In the genomic region with DNA sequence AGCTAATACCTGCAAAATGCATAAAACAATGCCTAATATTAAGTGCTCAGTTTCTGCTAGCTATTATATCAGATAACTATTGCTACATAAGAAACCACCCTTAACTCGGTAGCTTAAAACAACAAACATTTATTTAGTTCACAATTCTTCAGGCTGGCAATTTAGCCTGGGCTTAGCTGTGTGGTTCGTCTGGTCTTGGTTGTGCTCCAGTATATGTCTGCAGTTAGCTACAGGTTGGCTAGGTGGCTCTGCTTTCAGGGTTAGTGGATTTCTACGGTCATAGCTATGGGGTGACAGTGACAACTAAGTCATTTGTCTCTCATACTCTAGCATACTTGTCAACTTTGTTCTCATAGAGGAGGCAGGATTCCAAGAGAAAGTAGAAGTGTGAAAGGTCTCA, we compare ENCODE assay signal across 33 cellular contexts.
DNase-seq lines count a peak whose midpoint lies in the region; ATAC-seq, FAIRE-seq and TF ChIP-seq lines count a peak whose summit lies in the region.
"Had no signal": no experiment of that assay in that cellular context is flagged by ENCODE, and none has a peak within 500 bp of the region (broad histone marks: within the 10 kb centered on the region; RNA-seq: fewer than 3 reads in every experiment).

No MANE protein-coding gene starts in this region.

- in situ Hi-C loops in HepG2 (cut with HindIII; ENCODE audit: extremely low pct_ligation_motif_present, low pct_unique_long_range_greater_than_20kb): no loop called here

- H3K4me3 ChIP-seq in HepG2 (replicated peaks in 1 of 3; ENCODE audit: insufficient read depth in 1 of 3, low read depth in 2 of 3, low read length in 3 of 3): no peak overlapping the region
- no peak overlapping the region for H3K4me3 ChIP-seq in right lobe of liver
- no peak overlapping the region for H3K4me3 ChIP-seq in PC-3 (ENCODE audit: low read length)
- H3K4me3 ChIP-seq: A549; BLaER1; BLaER1 treated with 17β-estradiol and CSF1 and Interleukin-3, amounts not matched to agents 10 nM and 100 nM had no signal

- H3K4me1 ChIP-seq in HepG2 (ENCODE audit: insufficient read depth, low read length): no peaks in the 10 kb centered on the region
- no peaks in the 10 kb centered on the region for H3K4me1 ChIP-seq in right lobe of liver
- H3K4me1 ChIP-seq in PC-3 (ENCODE audit: insufficient read depth, low read length): no peaks in the 10 kb centered on the region
- H3K4me1 ChIP-seq: A549, BE2C, BLaER1 had no signal

- H3K36me3 ChIP-seq in HepG2 (replicated peaks in 1 of 2; ENCODE audit: control insufficient read depth in 1 of 2, insufficient read depth in 2 of 2, low read length in 2 of 2) (no peaks in the 10 kb centered on the region), right lobe of liver (no peaks in the 10 kb centered on the region), PC-3 (ENCODE audit: low read depth, low read length) (peaks cover 5% of the 10 kb centered on the region; the same call in 1 of the 2 replicates)
- H3K36me3 ChIP-seq: BE2C; BLaER1; BLaER1 treated with 17β-estradiol and CSF1 and Interleukin-3, amounts not matched to agents 10 nM and 100 nM had no signal

- H3K27ac ChIP-seq in HepG2 (ENCODE audit: extremely low read length, insufficient read depth, low read length) (no peak overlapping the region), right lobe of liver (no peak overlapping the region), PC-3 (ENCODE audit: low read length) (no peak overlapping the region)
- H3K27ac ChIP-seq: 22Rv1; A549; BLaER1; BLaER1 treated with 17β-estradiol and CSF1 and Interleukin-3, amounts not matched to agents 10 nM and 100 nM; C4-2B had no signal

- H3K4me2 ChIP-seq in HepG2 (ENCODE audit: low read depth, low read length) (no peak overlapping the region), PC-3 (ENCODE audit: low read length) (no peak overlapping the region)
- H3K4me2 ChIP-seq: A549, BLaER1 had no signal

- POLR2A ChIA-PET in HepG2 (lab: Yijun Ruan, JAX): no interaction called here
- POLR2A ChIA-PET in PC-3 (lab: Charles Lee; ENCODE audit: unreplicated experiment): no interaction called here

- BruUV-seq in HepG2 (replicated peaks; lab: Mats Ljungman, UMichigan) (no TSS peak), PC-3 (replicated peaks; lab: Mats Ljungman, UMichigan) (no TSS peak)

- H3K9me3 ChIP-seq in HepG2 (ENCODE audit: low read length) (peaks cover 7% of the 10 kb centered on the region; the same call in 1 of the 2 replicates), right lobe of liver (no peaks in the 10 kb centered on the region), PC-3 (ENCODE audit: low read length) (peaks cover 10% of the 10 kb centered on the region)
- H3K9me3 ChIP-seq: BE2C had no signal

- CTCF ChIA-PET in HepG2 (lab: Yijun Ruan, JAX; ENCODE audit: low intra/inter-chr PET ratio, low total read pairs): no interaction called here
- CTCF ChIA-PET in PC-3 (lab: Charles Lee): interaction anchor here (1.3 kb wide), 1 partner anchor 61 kb away, joined by 4 read pairs; no protein-coding TSS in a partner anchor

- TF ChIP-seq POLR2A in HepG2 (IDR thresholded peaks at IDR 0.05; ENCODE audit: insufficient read depth in 1 of 2, low read depth in 2 of 2, low read length in 2 of 2): no peak
- TF ChIP-seq POLR2A in right lobe of liver (IDR thresholded peaks at IDR 0.05): no peak

- no peaks in the 10 kb centered on the region for H3K9me2 ChIP-seq in PC-3 (replicated peaks; ENCODE audit: low read length)

- H3F3A ChIP-seq in PC-3 (ENCODE audit: low read length, unreplicated experiment): no peaks in the 10 kb centered on the region

- no peak for FAIRE-seq in HepG2 (lab: Jason Lieb, UNC)
- FAIRE-seq in HTR-8/SVneo (lab: Jason Lieb, UNC): peak; percentile 55
- FAIRE-seq: A204.1, D721Med had no signal

- no peak for TF ChIP-seq CTCF in HepG2 (CRISPR knock-in tag; IDR thresholded peaks at IDR 0.05)
- TF ChIP-seq CTCF in right lobe of liver (IDR thresholded peaks at IDR 0.05): no peak
- 0 out of 2 replicates have a peak, but pooled peaks have one; percentile 13 for TF ChIP-seq CTCF in PC-3 (conservative IDR thresholded peaks at IDR 0.05; ENCODE audit: low read depth, low read length)

- TF ChIP-seq EP300 in HepG2 (IDR thresholded peaks at IDR 0.05; ENCODE audit: low read depth in 2 of 2, low read length in 2 of 2) (no peak), HepG2 (CRISPR knock-in tag; IDR thresholded peaks at IDR 0.05; ENCODE audit: borderline replicate concordance) (no peak)

- DNase-seq in HepG2 (ENCODE audit: low spot score) (no peak), right lobe of liver (no peak), HTR-8/SVneo (ENCODE audit: insufficient read length, low spot score) (no peak), PC-3 (no peak), NCI-H226 (no peak)
- DNase-seq in activated CD4-positive, CD25-positive, alpha-beta regulatory T cell treated with anti-CD3 and anti-CD28 coated beads, Interleukin-2, amount 50 U/mL, for 72 hours: no peak
- DNase-seq: 8988T; ACHN; AML-193; BE2C; C1 segment of cervical spinal cord; Caco-2; Calu3; CD4-positive, alpha-beta memory T cell; CD4-positive, alpha-beta T cell; CD4-positive, CD25-positive, alpha-beta regulatory T cell; CD8-positive, alpha-beta memory T cell; CD8-positive, alpha-beta T cell; COR-L47; DMS 273 treated with DMSO at 0.1 percent for 48 hours; DMS153; DMS53; DMS79; DMS79 treated with DMSO at 0.1 percent for 48 hours; DND-41; EL had no signal

- H3K79me2 ChIP-seq in HepG2 (ENCODE audit: insufficient read depth, low read length): no peaks in the 10 kb centered on the region
- no peaks in the 10 kb centered on the region for H3K79me2 ChIP-seq in PC-3 (ENCODE audit: low read length)

- ATAC-seq in HepG2: no peak
- ATAC-seq in right lobe of liver: no peak
- no peak for ATAC-seq in PC-3
- ATAC-seq: A549; CD8-positive, alpha-beta T cell had no signal

- H3K9ac ChIP-seq in HepG2 (ENCODE audit: insufficient read depth, low read depth, low read length): no peak overlapping the region
- H3K9ac ChIP-seq in PC-3 (ENCODE audit: low read length): no peak overlapping the region
- H3K9ac ChIP-seq: BLaER1; BLaER1 treated with 17β-estradiol and CSF1 and Interleukin-3, amounts not matched to agents 10 nM and 100 nM had no signal

- no peak overlapping the region for H2AFZ ChIP-seq in HepG2 (ENCODE audit: low read length)
- H2AFZ ChIP-seq in PC-3 (ENCODE audit: low read length): no peak overlapping the region

- no peak for TF ChIP-seq RAD21 in HepG2 (CRISPR knock-in tag; IDR thresholded peaks at IDR 0.05)

- 18% methylated on average over 3 of the region's 3 CpGs for WGBS in HepG2 (ENCODE audit: low lambda C conversion rate)
- 73% methylated on average over 3 of the region's 3 CpGs for WGBS in right lobe of liver (ENCODE audit: insufficient coverage, low coverage, low lambda C conversion rate, missing lambda C conversion rate)

- H3K27me3 ChIP-seq in HepG2 (ENCODE audit: control insufficient read depth in 1 of 2, insufficient read depth in 2 of 2, low read length in 2 of 2) (0 out of 5 replicates have a peak, but pooled peaks cover 0 to 5% of the 10 kb centered on the region in 2 experiments), right lobe of liver (no peaks in the 10 kb centered on the region), PC-3 (ENCODE audit: low read length) (no peaks in the 10 kb centered on the region)
- H3K27me3 ChIP-seq: BE2C; BLaER1; BLaER1 treated with 17β-estradiol and CSF1 and Interleukin-3, amounts not matched to agents 10 nM and 100 nM had no signal

- H4K20me1 ChIP-seq in HepG2 (ENCODE audit: insufficient read depth, low read length): no peaks in the 10 kb centered on the region
- H4K20me1 ChIP-seq in PC-3 (ENCODE audit: low read length): no peaks in the 10 kb centered on the region
- H4K20me1 ChIP-seq: BLaER1; BLaER1 treated with 17β-estradiol and CSF1 and Interleukin-3, amounts not matched to agents 10 nM and 100 nM had no signal

- intact Hi-C loops in HepG2 (cut with micrococcal nuclease; ENCODE audit: unreplicated experiment) (no loop called here), right lobe of liver (cut with DNase I) (no loop called here), PC-3 (cut with micrococcal nuclease) (no loop called here)

TF ChIP-seq in HepG2, 621 proteins besides CTCF, POLR2A, EP300 and RAD21:
- peak; percentile 99 for TF ChIP-seq ZNF331 (CRISPR knock-in tag; IDR thresholded peaks at IDR 0.05)
- no peak for TF ChIP-seq ZNF225 (CRISPR knock-in tag; IDR thresholded peaks at IDR 0.05)
- TF ChIP-seq RELA (CRISPR knock-in tag; IDR thresholded peaks at IDR 0.05): no peak
TF ChIP-seq in HepG2: peak in this region for 1.
